ENCODE assay signal across 11 cellular contexts in genomic region chr20:4664691-4665360, GRCh38.
DNase-seq lines count a peak whose midpoint lies in the region; ATAC-seq lines count a peak whose summit lies in the region.
"Had no signal": no experiment of that assay in that cellular context is flagged by ENCODE, and none has a peak within 500 bp of the region (broad histone marks: within the 10 kb centered on the region; RNA-seq: fewer than 3 reads in every experiment).

No MANE protein-coding gene starts in this region.

- no peaks in the 10 kb centered on the region for H3K9me3 Mint-ChIP-seq in activated T-cell treated with anti-CD3 and anti-CD28 coated beads, Interleukin-2, amount 50 U/mL, for 24 hours
- no peaks in the 10 kb centered on the region for H3K9me3 Mint-ChIP-seq in effector memory CD8-positive, alpha-beta T cell
- H3K9me3 Mint-ChIP-seq in stimulated activated effector memory CD8-positive, alpha-beta T cell treated with anti-CD3 and anti-CD28 coated beads, Interleukin-12 subunit alpha, Interleukin-12 subunit beta, amount 100 ng/mL, for 72 hours: no peaks in the 10 kb centered on the region
- H3K9me3 Mint-ChIP-seq: nephron progenitor cell had no signal

- H3K27ac Mint-ChIP-seq in activated T-cell treated with anti-CD3 and anti-CD28 coated beads, Interleukin-2, amount 50 U/mL, for 24 hours: peak overlapping the region; percentile 90
- H3K27ac Mint-ChIP-seq in effector memory CD8-positive, alpha-beta T cell: peak overlapping the region; percentile 86 to 93
- H3K27ac Mint-ChIP-seq in stimulated activated effector memory CD8-positive, alpha-beta T cell treated with anti-CD3 and anti-CD28 coated beads, Interleukin-12 subunit alpha, Interleukin-12 subunit beta, amount 100 ng/mL, for 72 hours: peak overlapping the region; percentile 83
- H3K27ac Mint-ChIP-seq: nephron progenitor cell had no signal

- peaks cover 42% of the 10 kb centered on the region for H3K4me1 Mint-ChIP-seq in activated T-cell treated with anti-CD3 and anti-CD28 coated beads, Interleukin-2, amount 50 U/mL, for 24 hours (ENCODE audit: low read depth)
- H3K4me1 Mint-ChIP-seq in effector memory CD8-positive, alpha-beta T cell (ENCODE audit: low read depth in 2 of 2): peaks cover 28 to 31% of the 10 kb centered on the region in 2 donors
- peaks cover 37% of the 10 kb centered on the region for H3K4me1 Mint-ChIP-seq in stimulated activated effector memory CD8-positive, alpha-beta T cell treated with anti-CD3 and anti-CD28 coated beads, Interleukin-12 subunit alpha, Interleukin-12 subunit beta, amount 100 ng/mL, for 72 hours
- H3K4me1 Mint-ChIP-seq: nephron progenitor cell had no signal

- no peak for DNase-seq in activated T-cell treated with anti-CD3 and anti-CD28 coated beads, Interleukin-2, amount 50 U/mL, for 24 hours
- no peak for DNase-seq in activated T-cell treated with anti-CD3 and anti-CD28 coated beads, Interleukin-2, amount 50 U/mL, for 1 hour
- no peak for DNase-seq in SK-N-MC (ENCODE audit: low read depth, low spot score)
- no peak for DNase-seq in effector memory CD8-positive, alpha-beta T cell
- no peak for DNase-seq in stimulated activated effector memory CD8-positive, alpha-beta T cell treated with anti-CD3 and anti-CD28 coated beads, Interleukin-12 subunit alpha, Interleukin-12 subunit beta, amount 100 ng/mL, for 72 hours (ENCODE audit: low spot score in 2 of 2)
- DNase-seq in DMS 273 treated with DMSO at 0.1 percent for 48 hours (lab: John Stamatoyannopoulos, UW): no peak
- DNase-seq in effector CD4-positive, alpha-beta T cell: no peak
- DNase-seq: NCI-H187 treated with DMSO at 0.1 percent for 48 hours, NCI-H524 treated with DMSO at 0.1 percent for 48 hours, nephron progenitor cell had no signal

- no peaks in the 10 kb centered on the region for H3K27me3 Mint-ChIP-seq in activated T-cell treated with anti-CD3 and anti-CD28 coated beads, Interleukin-2, amount 50 U/mL, for 24 hours
- H3K27me3 Mint-ChIP-seq in effector memory CD8-positive, alpha-beta T cell: no peaks in the 10 kb centered on the region

- ATAC-seq in effector memory CD8-positive, alpha-beta T cell (replicated peaks): no peak
- ATAC-seq in stimulated activated effector memory CD8-positive, alpha-beta T cell treated with anti-CD3 and anti-CD28 coated beads, Interleukin-12 subunit alpha, Interleukin-12 subunit beta, amount 100 ng/mL, for 72 hours: no peak
- no peak for ATAC-seq in HG03139 (IDR thresholded peaks at IDR 0.05; ENCODE audit: unreplicated experiment)

- peak overlapping the region; percentile 61 for H3K4me3 Mint-ChIP-seq in activated T-cell treated with anti-CD3 and anti-CD28 coated beads, Interleukin-2, amount 50 U/mL, for 24 hours
- peak overlapping the region; percentile 62 to 64 for H3K4me3 Mint-ChIP-seq in effector memory CD8-positive, alpha-beta T cell
- H3K4me3 Mint-ChIP-seq in stimulated activated effector memory CD8-positive, alpha-beta T cell treated with anti-CD3 and anti-CD28 coated beads, Interleukin-12 subunit alpha, Interleukin-12 subunit beta, amount 100 ng/mL, for 72 hours: peak overlapping the region; percentile 53
- H3K4me3 Mint-ChIP-seq: nephron progenitor cell had no signal

- no peak overlapping the region for H3K9ac ChIP-seq in SK-N-MC (ENCODE audit: insufficient read length)

- peak overlapping the region; percentile 76 for H3K27ac ChIP-seq in SK-N-MC

- no peaks in the 10 kb centered on the region for H3K9me3 ChIP-seq in SK-N-MC (ENCODE audit: low read depth, low read length)

- H3K4me3 ChIP-seq in SK-N-MC: no peak overlapping the region

- H3K36me3 ChIP-seq in SK-N-MC (ENCODE audit: insufficient read depth, low read length): no peaks in the 10 kb centered on the region

- H3K36me3 Mint-ChIP-seq in activated T-cell treated with anti-CD3 and anti-CD28 coated beads, Interleukin-2, amount 50 U/mL, for 24 hours (ENCODE audit: low read depth): no peaks in the 10 kb centered on the region
- H3K36me3 Mint-ChIP-seq in effector memory CD8-positive, alpha-beta T cell (ENCODE audit: insufficient read depth): peaks cover 4% of the 10 kb centered on the region
- no peaks in the 10 kb centered on the region for H3K36me3 Mint-ChIP-seq in stimulated activated effector memory CD8-positive, alpha-beta T cell treated with anti-CD3 and anti-CD28 coated beads, Interleukin-12 subunit alpha, Interleukin-12 subunit beta, amount 100 ng/mL, for 72 hours
